37 cellular contexts compared by ENCODE assay signal in the genomic region with DNA sequence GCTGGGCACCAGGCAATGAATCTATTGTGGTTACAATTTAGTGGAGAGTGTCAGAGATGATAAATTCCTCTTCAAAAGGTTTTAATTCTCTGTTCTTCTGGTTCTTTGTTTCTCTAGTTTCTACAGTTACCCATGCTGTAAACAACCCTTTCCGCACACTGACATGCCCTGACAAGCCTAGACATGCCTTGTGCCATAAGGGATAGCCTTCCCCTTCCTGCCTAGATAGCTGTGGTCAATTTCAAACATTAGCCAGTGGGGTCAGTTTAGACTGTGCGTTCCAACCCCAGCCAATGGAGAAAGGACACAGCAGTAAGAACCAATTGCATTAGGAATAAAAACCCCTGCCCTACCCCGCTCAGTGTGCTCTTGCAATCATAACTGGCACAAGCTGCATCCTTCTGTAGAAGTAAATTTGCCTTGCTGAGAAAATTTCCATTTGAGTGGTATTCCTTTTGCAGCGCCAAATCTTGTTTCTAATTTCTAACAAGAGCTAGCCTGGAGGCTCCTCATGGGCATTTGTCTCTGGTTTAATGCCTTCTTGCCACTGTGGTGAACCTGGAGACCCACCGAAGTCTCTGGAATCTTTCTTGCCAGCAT. TPM values are rescaled to one million over a fixed set of nuclear protein-coding genes. Genes with fewer than 3 reads are reported as not detected.
DNase-seq lines count a peak whose midpoint lies in the region; ATAC-seq and TF ChIP-seq lines count a peak whose summit lies in the region.
"Had no signal": no experiment of that assay in that cellular context is flagged by ENCODE, and none has a peak within 500 bp of the region (broad histone marks: within the 10 kb centered on the region; RNA-seq: fewer than 3 reads in every experiment).

No MANE protein-coding gene starts in this region.

- peaks cover 5% of the 10 kb centered on the region for H3K27me3 Mint-ChIP-seq in stimulated activated naive CD8-positive, alpha-beta T cell treated with anti-CD3 and anti-CD28 coated beads, Interleukin-15, amount 100 ng/mL, for 72 hours
- H3K27me3 Mint-ChIP-seq in CD4-positive, alpha-beta T cell = peaks cover 18% of the 10 kb centered on the region
- H3K27me3 Mint-ChIP-seq: activated CD4-positive, alpha-beta memory T cell treated with anti-CD3 and anti-CD28 coated beads, Interleukin-2, amount 10 ng/mL, durations not matched to agents 7 days and 5 days had no signal

- no peak overlapping the region for H3K4me3 Mint-ChIP-seq in stimulated activated naive CD8-positive, alpha-beta T cell treated with anti-CD3 and anti-CD28 coated beads, Interleukin-15, amount 100 ng/mL, for 72 hours
- no peak overlapping the region for H3K4me3 Mint-ChIP-seq in CD4-positive, alpha-beta T cell
- H3K4me3 Mint-ChIP-seq: activated CD4-positive, alpha-beta memory T cell treated with anti-CD3 and anti-CD28 coated beads, Interleukin-2, amount 10 ng/mL, durations not matched to agents 7 days and 5 days; activated naive CD8-positive, alpha-beta T cell; activated T-helper 1 cell treated with anti-CD3 and anti-CD28 coated beads, Interleukin-12 subunit alpha, Interleukin-12 subunit beta, Interleukin-2, Interleukin-4 antibody, amounts not matched to agents 30 ng/mL and 10 ng/mL and 1 ng/mL, durations not matched to agents 14 hours and 24 hours and 36 hours; B cell; CD8-positive, alpha-beta T cell had no signal

- peak overlapping the region; percentile 70 to 75 for H3K27ac Mint-ChIP-seq in stimulated activated naive CD8-positive, alpha-beta T cell treated with anti-CD3 and anti-CD28 coated beads, Interleukin-15, amount 100 ng/mL, for 72 hours
- H3K27ac Mint-ChIP-seq in CD4-positive, alpha-beta T cell = no peak overlapping the region
- H3K27ac Mint-ChIP-seq: activated CD4-positive, alpha-beta memory T cell treated with anti-CD3 and anti-CD28 coated beads, Interleukin-2, amount 10 ng/mL, durations not matched to agents 7 days and 5 days; activated naive CD8-positive, alpha-beta T cell; activated T-helper 1 cell treated with anti-CD3 and anti-CD28 coated beads, Interleukin-12 subunit alpha, Interleukin-12 subunit beta, Interleukin-2, Interleukin-4 antibody, amounts not matched to agents 30 ng/mL and 10 ng/mL and 1 ng/mL, durations not matched to agents 14 hours and 24 hours and 36 hours; B cell; CD8-positive, alpha-beta T cell had no signal

- peaks cover 10 to 22% of the 10 kb centered on the region in 2 donors for H3K9me3 Mint-ChIP-seq in stimulated activated naive CD8-positive, alpha-beta T cell treated with anti-CD3 and anti-CD28 coated beads, Interleukin-15, amount 100 ng/mL, for 72 hours
- peaks cover 8% of the 10 kb centered on the region for H3K9me3 Mint-ChIP-seq in CD4-positive, alpha-beta T cell

- CTCF ChIA-PET in CD4-positive, alpha-beta T cell (lab: Charles Lee) = no interaction called here

- no peaks in the 10 kb centered on the region for H3K27me3 ChIP-seq in CD4-positive, alpha-beta T cell (ENCODE audit: control insufficient read depth, insufficient read depth, low read length)
- H3K27me3 ChIP-seq: colonic mucosa, uterus had no signal

- H3K4me1 Mint-ChIP-seq in stimulated activated naive CD8-positive, alpha-beta T cell treated with anti-CD3 and anti-CD28 coated beads, Interleukin-15, amount 100 ng/mL, for 72 hours = no peaks in the 10 kb centered on the region
- no peaks in the 10 kb centered on the region for H3K4me1 Mint-ChIP-seq in CD4-positive, alpha-beta T cell (ENCODE audit: low read depth)
- H3K4me1 Mint-ChIP-seq: B cell had no signal

- DNase-seq in stimulated activated naive CD8-positive, alpha-beta T cell treated with anti-CD3 and anti-CD28 coated beads, Interleukin-15, amount 100 ng/mL, for 72 hours = no peak
- no peak for DNase-seq in stimulated activated naive CD8-positive, alpha-beta T cell treated with anti-CD3 and anti-CD28 coated beads, Interleukin-15, Interleukin-2, amounts not matched to agents 100 U/mL and 50 U/mL, for 24 hours
- DNase-seq in SW480 (ENCODE audit: low spot score) (peak; percentile 29), glomerular visceral epithelial cell (ENCODE audit: extremely low spot score) (peak; percentile 1), left ventricle myocardium superior (no peak), GDM1 (lab: John Stamatoyannopoulos, UW) (no peak)
- DNase-seq in CD4-positive, alpha-beta T cell = no peak
- DNase-seq: ACHN; activated CD4-positive, alpha-beta memory T cell treated with anti-CD3 and anti-CD28 coated beads, Interleukin-2, amount 10 ng/mL, durations not matched to agents 7 days and 5 days; activated CD4-positive, alpha-beta T cell treated with anti-CD3 and anti-CD28 coated beads for 1 hour; activated CD8-positive, alpha-beta memory T cell treated with anti-CD3 and anti-CD28 coated beads, Interleukin-2, amount 50 U/mL, for 48 hours; aorta; CD8-positive, alpha-beta T cell; colonic mucosa; DMS153; effector CD8-positive, alpha-beta T cell; mesendoderm; MM.1S; NCI-H1436; NCI-H2081; NCI-H2227 treated with DMSO at 0.1 percent for 48 hours; NCI-H526; PC-9; SK-N-SH; small intestine; stimulated activated naive CD4-positive, alpha-beta T cell treated with Interleukin-2 at 50 U/mL for 16 hours; T-helper 2 cell; uterus had no signal

- H3K9me3 ChIP-seq in CD4-positive, alpha-beta T cell (ENCODE audit: control insufficient read depth, low read length) = peaks cover 14% of the 10 kb centered on the region
- H3K9me3 ChIP-seq: colonic mucosa, SK-N-SH, uterus had no signal

- intact Hi-C loops in left ventricle myocardium superior (cut with micrococcal nuclease) = loop anchor here (10.0 kb wide), 1 partner anchor 103 kb away; no protein-coding TSS in a partner anchor
- intact Hi-C loops in CD4-positive, alpha-beta T cell (cut with DNase I, micrococcal nuclease) = no loop called here

- H3K36me3 Mint-ChIP-seq in CD4-positive, alpha-beta T cell (ENCODE audit: low read depth) = no peaks in the 10 kb centered on the region
- H3K36me3 Mint-ChIP-seq: CD8-positive, alpha-beta T cell had no signal

- TF ChIP-seq CTCF in CD4-positive, alpha-beta T cell (IDR thresholded peaks at IDR 0.05) = no peak

- H3K27ac ChIP-seq in CD4-positive, alpha-beta T cell (ENCODE audit: low read depth, low read length) = no peak overlapping the region
- H3K27ac ChIP-seq: colonic mucosa, epithelial cell of prostate, parathyroid adenoma, PC-9, thoracic aorta, uterus had no signal

- POLR2A ChIA-PET in CD4-positive, alpha-beta T cell (lab: Charles Lee) = no interaction called here

- ATAC-seq in stimulated activated naive CD8-positive, alpha-beta T cell treated with anti-CD3 and anti-CD28 coated beads, Interleukin-15, amount 100 ng/mL, for 72 hours = no peak
- no peak for ATAC-seq in stimulated activated naive CD8-positive, alpha-beta T cell treated with anti-CD3 and anti-CD28 coated beads, Interleukin-15, Interleukin-2, amounts not matched to agents 100 U/mL and 50 U/mL, for 24 hours
- ATAC-seq in left ventricle myocardium superior = no peak
- ATAC-seq in CD4-positive, alpha-beta T cell (ENCODE audit: poor library complexity) = no peak
- ATAC-seq: CD8-positive, alpha-beta T cell; Right ventricle myocardium inferior had no signal

RNA-seq across cellular contexts. Expression of gene EDDM3A, which starts 6.4 kb away (rescaled TPM):
- not detected for total RNA-seq in left ventricle myocardium superior
- total RNA-seq in CD4-positive, alpha-beta T cell = not detected
- total RNA-seq: activated CD4-positive, alpha-beta memory T cell treated with anti-CD3 and anti-CD28 coated beads, Interleukin-2, amount 10 ng/mL, durations not matched to agents 7 days and 5 days; activated T-helper 1 cell treated with anti-CD3 and anti-CD28 coated beads, Interleukin-12 subunit alpha, Interleukin-12 subunit beta, Interleukin-2, Interleukin-4 antibody, amounts not matched to agents 30 ng/mL and 10 ng/mL and 1 ng/mL, durations not matched to agents 14 hours and 24 hours and 36 hours; aorta; B cell; cardiac septum; CD8-positive, alpha-beta T cell; colonic mucosa; myocyte; PC-9; Right ventricle myocardium inferior; thoracic aorta; uterus had no signal

RNA-seq across cellular contexts. Expression of gene EDDM3B, which starts 16.1 kb away (rescaled TPM):
- not detected for total RNA-seq in left ventricle myocardium superior
- total RNA-seq in CD4-positive, alpha-beta T cell = not detected
- total RNA-seq: activated CD4-positive, alpha-beta memory T cell treated with anti-CD3 and anti-CD28 coated beads, Interleukin-2, amount 10 ng/mL, durations not matched to agents 7 days and 5 days; activated T-helper 1 cell treated with anti-CD3 and anti-CD28 coated beads, Interleukin-12 subunit alpha, Interleukin-12 subunit beta, Interleukin-2, Interleukin-4 antibody, amounts not matched to agents 30 ng/mL and 10 ng/mL and 1 ng/mL, durations not matched to agents 14 hours and 24 hours and 36 hours; aorta; B cell; cardiac septum; CD8-positive, alpha-beta T cell; colonic mucosa; myocyte; PC-9; Right ventricle myocardium inferior; thoracic aorta; uterus had no signal

RNA-seq across cellular contexts. Expression of gene RNASE6, which starts 29.0 kb away (rescaled TPM):
- 6.1 TPM for total RNA-seq in left ventricle myocardium superior
- 1 to 10 TPM in 1 of 2 experiments, under 1 TPM in 1; 0.66 to 1.5 TPM for total RNA-seq in CD4-positive, alpha-beta T cell
- total RNA-seq: myocyte, PC-9 had no signal

RNA-seq across cellular contexts. Expression of gene RNASE1, which starts 50.6 kb away (rescaled TPM):
- total RNA-seq in left ventricle myocardium superior = 283 TPM
- not detected for total RNA-seq in CD4-positive, alpha-beta T cell
- total RNA-seq: activated CD4-positive, alpha-beta memory T cell treated with anti-CD3 and anti-CD28 coated beads, Interleukin-2, amount 10 ng/mL, durations not matched to agents 7 days and 5 days; activated T-helper 1 cell treated with anti-CD3 and anti-CD28 coated beads, Interleukin-12 subunit alpha, Interleukin-12 subunit beta, Interleukin-2, Interleukin-4 antibody, amounts not matched to agents 30 ng/mL and 10 ng/mL and 1 ng/mL, durations not matched to agents 14 hours and 24 hours and 36 hours; CD8-positive, alpha-beta T cell; myocyte had no signal

Comparison
In these comparisons a context has a peak if more than half of its experiments do, and no peak if none do; other contexts are left out.
1. DNase-seq: peak in SW480 (single experiment) and glomerular visceral epithelial cell (single experiment); none in stimulated activated naive CD8-positive, alpha-beta T cell treated with anti-CD3 and anti-CD28 coated beads, Interleukin-15, amount 100 ng/mL, for 72 hours (0 of 2), stimulated activated naive CD8-positive, alpha-beta T cell treated with anti-CD3 and anti-CD28 coated beads, Interleukin-15, Interleukin-2, amounts not matched to agents 100 U/mL and 50 U/mL, for 24 hours (single experiment), left ventricle myocardium superior (single experiment), CD4-positive, alpha-beta T cell (0 of 10) and GDM1 (single experiment).